10 cellular contexts compared by ENCODE assay signal in the genomic region with DNA sequence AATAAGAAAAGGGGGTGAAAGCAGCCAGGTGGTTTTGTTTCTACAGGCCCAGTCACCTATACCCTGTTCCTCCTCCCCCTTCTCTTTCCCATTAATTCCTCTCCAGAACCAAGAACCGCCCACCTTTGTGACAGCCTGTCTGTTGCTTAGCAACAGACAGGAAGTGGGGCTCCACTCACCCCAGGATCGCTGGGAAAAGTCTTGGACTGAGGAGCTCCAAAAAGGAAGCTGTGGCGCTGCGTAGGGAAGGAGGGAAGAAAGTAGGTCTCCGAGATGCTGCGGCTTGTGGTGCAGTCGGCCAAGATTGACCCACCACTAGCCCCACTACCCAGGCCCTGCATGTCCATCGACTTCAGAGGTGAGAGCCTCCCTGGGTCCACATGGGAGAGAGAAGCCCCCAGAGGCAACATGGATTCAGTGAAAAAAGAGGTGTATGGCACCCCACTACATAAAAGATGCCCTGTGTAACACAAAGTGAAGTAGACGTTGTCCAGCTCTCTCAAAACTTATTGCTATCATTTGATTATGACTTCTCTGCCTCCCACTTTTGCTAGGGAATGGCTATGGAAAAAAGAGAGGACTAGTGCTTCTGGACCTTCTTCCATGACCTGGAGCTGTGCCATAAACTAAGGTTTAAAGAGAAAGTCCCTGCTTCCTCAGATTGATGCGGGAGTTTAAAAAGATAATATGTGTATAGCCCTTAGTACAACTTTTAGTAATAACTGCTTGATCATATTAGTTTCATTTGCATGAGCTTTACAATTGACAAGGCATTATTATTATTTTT. TPM values are rescaled to one million over a fixed set of nuclear protein-coding genes. Genes with fewer than 3 reads are reported as not detected.
DNase-seq lines count a peak whose midpoint lies in the region; ATAC-seq and TF ChIP-seq lines count a peak whose summit lies in the region.
"Had no signal": no experiment of that assay in that cellular context is flagged by ENCODE, and none has a peak within 500 bp of the region (broad histone marks: within the 10 kb centered on the region; RNA-seq: fewer than 3 reads in every experiment).

A gene (plus strand): TSS at position 201 of the 787 bp plus-strand sequence. CDS start 73 bp downstream, at position 274.

- TF ChIP-seq CTCF in fibroblast of mammary gland (conservative IDR thresholded peaks at IDR 0.05; ENCODE audit: control insufficient read depth, insufficient read depth, low read depth, low read length): no peak
- no peak for TF ChIP-seq CTCF in coronary artery (IDR thresholded peaks at IDR 0.05)

- no peak for ATAC-seq in GM18873 (IDR thresholded peaks at IDR 0.05; ENCODE audit: low FRiP score, unreplicated experiment)

- H3K27ac ChIP-seq in coronary artery: no peak within 1 kb of the TSS
- H3K27ac ChIP-seq: VCaP had no signal

- peak; percentile 84 for DNase-seq in EH (ENCODE audit: low read depth)
- peak; percentile 8 to 60 for DNase-seq in NCI-H524 (lab: John Stamatoyannopoulos, UW)
- DNase-seq in fibroblast of mammary gland (ENCODE audit: low read depth): peak; percentile 65
- peak; percentile 47 for DNase-seq in occipital lobe (lab: John Stamatoyannopoulos, UW)
- DNase-seq in activated CD4-positive, CD25-positive, alpha-beta regulatory T cell treated with anti-CD3 and anti-CD28 coated beads, Interleukin-2, amount 50 U/mL, for 72 hours: no peak
- no peak for DNase-seq in coronary artery (ENCODE audit: low spot score)
- DNase-seq in NCI-H526 treated with DMSO at 0.1 percent for 48 hours (lab: John Stamatoyannopoulos, UW): no peak
- DNase-seq: islet precursor cell had no signal

- H3K4me3 ChIP-seq in fibroblast of mammary gland (ENCODE audit: control insufficient read depth, low read depth, low read length): peak within 1 kb of the TSS; percentile 36
- no peak within 1 kb of the TSS for H3K4me3 ChIP-seq in coronary artery

RNA-seq across cellular contexts. Expression of the gene that starts here (rescaled TPM):
- total RNA-seq in occipital lobe: 0.47 TPM

Comparison
In these comparisons a context has a peak if more than half of its experiments do, and no peak if none do; other contexts are left out.
1. Peak in DNase-seq in occipital lobe; RNA of the gene not detected or under 1 TPM.
2. DNase-seq: peak in EH (single experiment), NCI-H524 (2 of 2) and fibroblast of mammary gland (single experiment); none in activated CD4-positive, CD25-positive, alpha-beta regulatory T cell treated with anti-CD3 and anti-CD28 coated beads, Interleukin-2, amount 50 U/mL, for 72 hours (single experiment), coronary artery (single experiment) and NCI-H526 treated with DMSO at 0.1 percent for 48 hours (single experiment).